ENCODE assay signal across 20 cellular contexts in genomic region chr2:240253583-240254145, GRCh38.
DNase-seq lines count a peak whose midpoint lies in the region; ATAC-seq and TF ChIP-seq lines count a peak whose summit lies in the region.
"Had no signal": no experiment of that assay in that cellular context is flagged by ENCODE, and none has a peak within 500 bp of the region (broad histone marks: within the 10 kb centered on the region; RNA-seq: fewer than 3 reads in every experiment).

No MANE protein-coding gene starts in this region.

- H3K27ac ChIP-seq in dorsolateral prefrontal cortex (peak overlapping the region in 36 of 59 donors; percentile 0 to 99 (median 95)), substantia nigra (ENCODE audit: low read depth, low read length, poor library complexity, severe bottlenecking) (peak overlapping the region; percentile 97)
- H3K27ac ChIP-seq: C4-2B, KMS-11 had no signal

- CTCF ChIA-PET in activated CD4-positive, alpha-beta memory T cell treated with anti-CD3 and anti-CD28 coated beads, Interleukin-2, amount 10 ng/mL, durations not matched to agents 7 days and 5 days (lab: Charles Lee): no interaction called here
- CTCF ChIA-PET in activated CD4-positive, alpha-beta memory T cell treated with anti-CD3 and anti-CD28 coated beads for 36 hours (lab: Charles Lee): no interaction called here

- TF ChIP-seq CTCF in dorsolateral prefrontal cortex (IDR thresholded peaks at IDR 0.05 in 54 of 56, conservative IDR thresholded peaks at IDR 0.05 in 2 of 56; ENCODE audit: low read depth in 1 of 56, partially characterized antibody in 56 of 56) (no peak), nephron (IDR thresholded peaks at IDR 0.05; ENCODE audit: unreplicated experiment in 3 of 3) (no peak)

- no peaks in the 10 kb centered on the region for H3K4me1 Mint-ChIP-seq in activated CD4-positive, alpha-beta memory T cell treated with anti-CD3 and anti-CD28 coated beads, Interleukin-2, amount 10 ng/mL, durations not matched to agents 7 days and 5 days
- no peaks in the 10 kb centered on the region for H3K4me1 Mint-ChIP-seq in activated CD4-positive, alpha-beta memory T cell treated with anti-CD3 and anti-CD28 coated beads for 36 hours (ENCODE audit: low read depth)
- peaks cover 49% of the 10 kb centered on the region for H3K4me1 Mint-ChIP-seq in nephron
- H3K4me1 Mint-ChIP-seq: CD8-positive, alpha-beta memory T cell had no signal

- ATAC-seq in GM18873 (IDR thresholded peaks at IDR 0.05; ENCODE audit: low FRiP score, unreplicated experiment): no peak

- no peak overlapping the region for H3K4me3 ChIP-seq in dorsolateral prefrontal cortex

- no peaks in the 10 kb centered on the region for H3K36me3 Mint-ChIP-seq in activated CD4-positive, alpha-beta memory T cell treated with anti-CD3 and anti-CD28 coated beads, Interleukin-2, amount 10 ng/mL, durations not matched to agents 7 days and 5 days (ENCODE audit: low read depth)
- H3K36me3 Mint-ChIP-seq in activated CD4-positive, alpha-beta memory T cell treated with anti-CD3 and anti-CD28 coated beads for 36 hours: no peaks in the 10 kb centered on the region
- H3K36me3 Mint-ChIP-seq in nephron (ENCODE audit: low read depth): no peaks in the 10 kb centered on the region
- H3K36me3 Mint-ChIP-seq: CD8-positive, alpha-beta memory T cell had no signal

- no peaks in the 10 kb centered on the region for H3K27me3 ChIP-seq in dorsolateral prefrontal cortex

- H3K27ac Mint-ChIP-seq in activated CD4-positive, alpha-beta memory T cell treated with anti-CD3 and anti-CD28 coated beads, Interleukin-2, amount 10 ng/mL, durations not matched to agents 7 days and 5 days: no peak overlapping the region
- H3K27ac Mint-ChIP-seq in activated CD4-positive, alpha-beta memory T cell treated with anti-CD3 and anti-CD28 coated beads for 36 hours: no peak overlapping the region
- peak overlapping the region; percentile 40 to 75 (median 60) for H3K27ac Mint-ChIP-seq in nephron

- intact Hi-C loops in activated CD4-positive, alpha-beta memory T cell treated with anti-CD3 and anti-CD28 coated beads for 36 hours (cut with micrococcal nuclease): no loop called here
- intact Hi-C loops in dorsolateral prefrontal cortex (cut with DNase I): loop anchor here (5.0 kb wide), 1 partner anchor 184 kb away; the partner anchor contains the start of gene GPC1 (in 2 of the 2)

- DNase-seq in activated CD4-positive, alpha-beta memory T cell treated with anti-CD3 and anti-CD28 coated beads, Interleukin-2, amount 10 ng/mL, durations not matched to agents 7 days and 5 days: peak; percentile 6
- no peak for DNase-seq in activated CD4-positive, alpha-beta memory T cell treated with anti-CD3 and anti-CD28 coated beads for 36 hours
- DNase-seq in dorsolateral prefrontal cortex: peak in 1 of 10 donors; percentile 39
- no peak for DNase-seq in substantia nigra (lab: John Stamatoyannopoulos, UW)
- DNase-seq in activated T-cell treated with anti-CD3 and anti-CD28 coated beads, Interleukin-2, amount 50 U/mL, for 48 hours: no peak
- DNase-seq in NCI-H146 treated with DMSO at 0.1 percent for 48 hours (lab: John Stamatoyannopoulos, UW; ENCODE audit: unreplicated experiment): no peak
- DNase-seq: CD8-positive, alpha-beta memory T cell; GOT3; HCEC 1CT; IMR-90; NCI-H1105; NCI-H1694 treated with DMSO at 0.1 percent for 48 hours; NCI-H510A; NCI-H748 treated with DMSO at 0.1 percent for 48 hours; NK-92 treated with Interleukin-12 subunit alpha and Interleukin-12 subunit beta, amount 100 ng/mL, for 24 hours; SIG-M5 had no signal

- POLR2A ChIA-PET in activated CD4-positive, alpha-beta memory T cell treated with anti-CD3 and anti-CD28 coated beads, Interleukin-2, amount 10 ng/mL, durations not matched to agents 7 days and 5 days (lab: Charles Lee): no interaction called here
- POLR2A ChIA-PET in activated CD4-positive, alpha-beta memory T cell treated with anti-CD3 and anti-CD28 coated beads for 36 hours (lab: Charles Lee): no interaction called here

- no peaks in the 10 kb centered on the region for H3K27me3 Mint-ChIP-seq in activated CD4-positive, alpha-beta memory T cell treated with anti-CD3 and anti-CD28 coated beads, Interleukin-2, amount 10 ng/mL, durations not matched to agents 7 days and 5 days
- peaks cover 4% of the 10 kb centered on the region for H3K27me3 Mint-ChIP-seq in activated CD4-positive, alpha-beta memory T cell treated with anti-CD3 and anti-CD28 coated beads for 36 hours
- peaks cover 13% of the 10 kb centered on the region for H3K27me3 Mint-ChIP-seq in nephron (ENCODE audit: low read depth)

- no peaks in the 10 kb centered on the region for H3K9me3 Mint-ChIP-seq in activated CD4-positive, alpha-beta memory T cell treated with anti-CD3 and anti-CD28 coated beads, Interleukin-2, amount 10 ng/mL, durations not matched to agents 7 days and 5 days
- no peaks in the 10 kb centered on the region for H3K9me3 Mint-ChIP-seq in activated CD4-positive, alpha-beta memory T cell treated with anti-CD3 and anti-CD28 coated beads for 36 hours
- no peaks in the 10 kb centered on the region for H3K9me3 Mint-ChIP-seq in nephron
- H3K9me3 Mint-ChIP-seq: CD8-positive, alpha-beta memory T cell had no signal

- H3K4me3 Mint-ChIP-seq in activated CD4-positive, alpha-beta memory T cell treated with anti-CD3 and anti-CD28 coated beads, Interleukin-2, amount 10 ng/mL, durations not matched to agents 7 days and 5 days: no peak overlapping the region
- no peak overlapping the region for H3K4me3 Mint-ChIP-seq in activated CD4-positive, alpha-beta memory T cell treated with anti-CD3 and anti-CD28 coated beads for 36 hours
- H3K4me3 Mint-ChIP-seq in nephron: no peak overlapping the region
- H3K4me3 Mint-ChIP-seq: CD8-positive, alpha-beta memory T cell had no signal

Comparison
In these comparisons a context has a peak if more than half of its experiments do, and no peak if none do; other contexts are left out.
1. H3K27ac Mint-ChIP-seq: peak in nephron (3 of 3); none in activated CD4-positive, alpha-beta memory T cell treated with anti-CD3 and anti-CD28 coated beads, Interleukin-2, amount 10 ng/mL, durations not matched to agents 7 days and 5 days (single experiment) and activated CD4-positive, alpha-beta memory T cell treated with anti-CD3 and anti-CD28 coated beads for 36 hours (single experiment).